In the genomic region with DNA sequence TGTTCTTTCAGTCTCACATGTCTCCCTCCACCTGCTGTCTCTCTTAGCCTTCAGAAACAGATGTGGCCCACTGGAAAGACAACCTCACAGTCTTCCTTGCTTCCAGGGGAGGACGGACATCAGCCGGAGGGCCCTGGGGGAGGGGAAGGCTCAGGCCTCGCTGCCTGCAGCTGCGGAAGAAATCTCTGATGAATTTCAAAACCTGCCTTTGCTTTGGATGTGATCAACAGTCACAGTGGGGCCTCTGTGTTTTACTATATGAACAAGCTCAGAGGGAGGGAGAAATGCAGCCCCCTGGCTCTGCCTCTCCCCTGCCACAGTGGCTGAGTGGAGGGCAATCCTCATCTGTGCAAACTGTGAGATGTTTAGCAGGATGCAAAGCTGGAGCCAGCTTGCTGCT, we compare ENCODE assay signal across 20 cellular contexts.
DNase-seq lines count a peak whose midpoint lies in the region; ATAC-seq lines count a peak whose summit lies in the region.
"Had no signal": no experiment of that assay in that cellular context is flagged by ENCODE, and none has a peak within 500 bp of the region (broad histone marks: within the 10 kb centered on the region; RNA-seq: fewer than 3 reads in every experiment).

No MANE protein-coding gene starts in this region.

- no peak overlapping the region for H3K4me3 ChIP-seq in H7 (ENCODE audit: insufficient read depth, low read depth, low read length)
- H3K4me3 ChIP-seq: A549, SK-N-MC had no signal

- H3K27me3 ChIP-seq in H7 (ENCODE audit: control insufficient read depth, insufficient read depth, low read length): no peaks in the 10 kb centered on the region
- no peaks in the 10 kb centered on the region for H3K27me3 ChIP-seq in layer of hippocampus (ENCODE audit: control insufficient read depth, insufficient read depth, low read length)

- H3K27ac ChIP-seq in cingulate gyrus (ENCODE audit: low read depth, low read length): peak overlapping the region; percentile 54
- peak overlapping the region; percentile 38 for H3K27ac ChIP-seq in layer of hippocampus (ENCODE audit: low read depth, low read length)
- H3K27ac ChIP-seq: A549, RWPE1, SK-N-MC had no signal

- no peaks in the 10 kb centered on the region for H3K36me3 ChIP-seq in H7 (replicated peaks; ENCODE audit: control insufficient read depth, insufficient read depth, low read length)

- in situ Hi-C loops in G401 (cut with HindIII; ENCODE audit: low sequenced_read_pairs): no loop called here

- DNase-seq in H7 (peak; percentile 61), retina (peak; percentile 66), NCI-H146 (lab: John Stamatoyannopoulos, UW) (no peak), G401 (ENCODE audit: low spot score) (no peak)
- no peak for DNase-seq in activated naive CD4-positive, alpha-beta T cell (lab: John Stamatoyannopoulos, UW)
- DNase-seq: GDM1, MM.1S, NCI-H1092, NCI-H1436, NCI-H2029, NCI-H226, NCI-H510A treated with DMSO at 0.1 percent for 48 hours, NCI-H748 treated with DMSO at 0.1 percent for 48 hours, SHP77 treated with DMSO at 0.1 percent for 48 hours had no signal

- ATAC-seq in HG02970 (IDR thresholded peaks at IDR 0.05; ENCODE audit: low FRiP score, unreplicated experiment): no peak
- ATAC-seq: A549 had no signal

Comparison
In these comparisons a context has a peak if more than half of its experiments do, and no peak if none do; other contexts are left out.
1. DNase-seq: peak in H7 (single experiment) and retina (single experiment); none in NCI-H146 (single experiment), G401 (single experiment) and activated naive CD4-positive, alpha-beta T cell (0 of 4).